Comparison of ENCODE assay signal across 1 cellular context in the genomic region with DNA sequence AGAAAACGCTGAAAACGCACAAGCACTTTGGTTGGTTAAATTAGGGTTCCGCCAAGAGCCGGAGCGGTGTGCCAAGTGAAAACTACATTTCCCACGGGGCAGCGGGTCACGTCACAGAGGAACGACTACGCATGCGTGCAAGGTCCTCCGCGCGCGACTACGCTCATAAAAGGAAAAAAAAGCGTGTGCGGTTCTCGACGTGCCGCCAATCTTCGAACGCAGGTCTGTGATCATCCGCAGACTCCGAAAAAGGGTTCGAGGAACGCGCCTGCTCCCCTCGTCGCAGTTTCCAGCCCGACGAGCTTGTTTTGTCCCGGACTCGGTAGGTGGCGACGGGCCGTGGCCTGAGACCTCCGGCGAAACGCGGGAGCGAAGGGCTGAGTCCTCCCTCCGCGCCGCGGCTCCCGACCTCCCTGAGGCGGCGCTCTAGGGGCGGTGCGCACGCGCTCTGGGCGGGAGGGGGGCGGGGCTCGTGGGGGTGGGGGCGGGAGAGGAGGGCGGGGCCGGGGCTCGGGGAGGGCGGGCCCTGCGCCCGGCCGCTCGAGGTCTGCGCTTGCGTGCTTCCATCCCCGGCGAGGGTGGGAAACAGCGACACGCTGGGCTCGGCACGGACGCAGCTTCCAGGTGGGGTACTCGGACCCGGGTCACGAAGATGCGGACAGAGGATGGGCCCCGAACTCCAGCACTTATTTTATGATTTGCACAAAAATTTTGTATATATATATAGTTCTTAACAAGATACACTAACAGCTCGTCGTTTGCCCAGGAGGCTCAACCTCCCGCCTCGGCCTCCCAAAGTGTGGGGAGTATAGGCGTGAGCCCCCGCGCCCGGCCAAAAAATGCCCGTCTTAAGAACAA.
TF ChIP-seq lines count a peak whose summit lies in the region.

Gene SGF29 (plus strand): TSS at position 145 of the 858 bp plus-strand sequence. CDS start 27,150 bp downstream, outside the sequence.

TF ChIP-seq in GM12878, 131 proteins besides CTCF, POLR2A, EP300 and RAD21 (continued from another document and continues in another):
- TF ChIP-seq CUX1 (IDR thresholded peaks at IDR 0.05; ENCODE audit: insufficient replicate concordance, low read depth, low read length) (no peak), SIN3A (IDR thresholded peaks at IDR 0.05; ENCODE audit: low read depth, low read length) (no peak), CBX5 (IDR thresholded peaks at IDR 0.05; ENCODE audit: low read depth) (no peak), KDM1A (IDR thresholded peaks at IDR 0.05; ENCODE audit: borderline replicate concordance) (no peak), ZBED1 (IDR thresholded peaks at IDR 0.05; ENCODE audit: borderline replicate concordance) (no peak; the same call in 1 of the 2 replicates), CHD4 (IDR thresholded peaks at IDR 0.05) (no peak), SP1 (IDR thresholded peaks at IDR 0.05; ENCODE audit: low read depth, low read length) (no peak), TBL1XR1 (IDR thresholded peaks at IDR 0.05; ENCODE audit: low read depth, low read length) (no peak), WRNIP1 (IDR thresholded peaks at IDR 0.05; ENCODE audit: borderline replicate concordance, low read depth, low read length) (no peak), SMARCA5 (IDR thresholded peaks at IDR 0.05) (peak; percentile 91), IRF3 (IDR thresholded peaks at IDR 0.05) (0 out of 2 replicates have a peak, but pooled peaks have one; percentile 15), CREB1 (IDR thresholded peaks at IDR 0.05; ENCODE audit: low read depth) (peak; percentile 96), SREBF2 (IDR thresholded peaks at IDR 0.05; ENCODE audit: low read length) (no peak), NBN (IDR thresholded peaks at IDR 0.05) (peak; percentile 93), CHD1 (IDR thresholded peaks at IDR 0.05; ENCODE audit: low read depth, low read length) (no peak), ELK1 (IDR thresholded peaks at IDR 0.05; ENCODE audit: low read depth, low read length) (no peak), ZNF207 (IDR thresholded peaks at IDR 0.05; ENCODE audit: borderline replicate concordance) (peak; percentile 86; the same call in 1 of the 2 replicates), PAX5 (IDR thresholded peaks at IDR 0.05; ENCODE audit: borderline replicate concordance, low read depth, low read length) (no peak), SREBF1 (IDR thresholded peaks at IDR 0.05; ENCODE audit: low read length) (peak; percentile 56), NR2C1 (IDR thresholded peaks at IDR 0.05) (0 out of 2 replicates have a peak, but pooled peaks have one; percentile 33), MAX (IDR thresholded peaks at IDR 0.05; ENCODE audit: low read depth, low read length) (peak; percentile 44; the same call in 1 of the 2 replicates), ZZZ3 (IDR thresholded peaks at IDR 0.05; ENCODE audit: control insufficient read depth, insufficient read length, low read depth) (no peak), LARP7 (IDR thresholded peaks at IDR 0.05) (peak; percentile 86; the same call in 1 of the 2 replicates), E4F1 (IDR thresholded peaks at IDR 0.05; ENCODE audit: borderline replicate concordance, partially characterized antibody) (no peak), NFIC (IDR thresholded peaks at IDR 0.05; ENCODE audit: low read depth, low read length) (no peak), ZBTB40 (IDR thresholded peaks at IDR 0.05; ENCODE audit: borderline replicate concordance) (no peak; the same call in 1 of the 2 replicates)
- TF ChIP-seq, protein P1, sequence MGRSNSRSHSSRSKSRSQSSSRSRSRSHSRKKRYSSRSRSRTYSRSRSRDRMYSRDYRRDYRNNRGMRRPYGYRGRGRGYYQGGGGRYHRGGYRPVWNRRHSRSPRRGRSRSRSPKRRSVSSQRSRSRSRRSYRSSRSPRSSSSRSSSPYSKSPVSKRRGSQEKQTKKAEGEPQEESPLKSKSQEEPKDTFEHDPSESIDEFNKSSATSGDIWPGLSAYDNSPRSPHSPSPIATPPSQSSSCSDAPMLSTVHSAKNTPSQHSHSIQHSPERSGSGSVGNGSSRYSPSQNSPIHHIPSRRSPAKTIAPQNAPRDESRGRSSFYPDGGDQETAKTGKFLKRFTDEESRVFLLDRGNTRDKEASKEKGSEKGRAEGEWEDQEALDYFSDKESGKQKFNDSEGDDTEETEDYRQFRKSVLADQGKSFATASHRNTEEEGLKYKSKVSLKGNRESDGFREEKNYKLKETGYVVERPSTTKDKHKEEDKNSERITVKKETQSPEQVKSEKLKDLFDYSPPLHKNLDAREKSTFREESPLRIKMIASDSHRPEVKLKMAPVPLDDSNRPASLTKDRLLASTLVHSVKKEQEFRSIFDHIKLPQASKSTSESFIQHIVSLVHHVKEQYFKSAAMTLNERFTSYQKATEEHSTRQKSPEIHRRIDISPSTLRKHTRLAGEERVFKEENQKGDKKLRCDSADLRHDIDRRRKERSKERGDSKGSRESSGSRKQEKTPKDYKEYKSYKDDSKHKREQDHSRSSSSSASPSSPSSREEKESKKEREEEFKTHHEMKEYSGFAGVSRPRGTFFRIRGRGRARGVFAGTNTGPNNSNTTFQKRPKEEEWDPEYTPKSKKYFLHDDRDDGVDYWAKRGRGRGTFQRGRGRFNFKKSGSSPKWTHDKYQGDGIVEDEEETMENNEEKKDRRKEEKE (IDR thresholded peaks at IDR 0.05) = no peak
- TF ChIP-seq, protein P2, sequence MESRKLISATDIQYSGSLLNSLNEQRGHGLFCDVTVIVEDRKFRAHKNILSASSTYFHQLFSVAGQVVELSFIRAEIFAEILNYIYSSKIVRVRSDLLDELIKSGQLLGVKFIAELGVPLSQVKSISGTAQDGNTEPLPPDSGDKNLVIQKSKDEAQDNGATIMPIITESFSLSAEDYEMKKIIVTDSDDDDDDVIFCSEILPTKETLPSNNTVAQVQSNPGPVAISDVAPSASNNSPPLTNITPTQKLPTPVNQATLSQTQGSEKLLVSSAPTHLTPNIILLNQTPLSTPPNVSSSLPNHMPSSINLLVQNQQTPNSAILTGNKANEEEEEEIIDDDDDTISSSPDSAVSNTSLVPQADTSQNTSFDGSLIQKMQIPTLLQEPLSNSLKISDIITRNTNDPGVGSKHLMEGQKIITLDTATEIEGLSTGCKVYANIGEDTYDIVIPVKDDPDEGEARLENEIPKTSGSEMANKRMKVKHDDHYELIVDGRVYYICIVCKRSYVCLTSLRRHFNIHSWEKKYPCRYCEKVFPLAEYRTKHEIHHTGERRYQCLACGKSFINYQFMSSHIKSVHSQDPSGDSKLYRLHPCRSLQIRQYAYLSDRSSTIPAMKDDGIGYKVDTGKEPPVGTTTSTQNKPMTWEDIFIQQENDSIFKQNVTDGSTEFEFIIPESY (IDR thresholded peaks at IDR 0.05) = 0 out of 2 replicates have a peak, but pooled peaks have one; percentile 21
- TF ChIP-seq, protein P3, sequence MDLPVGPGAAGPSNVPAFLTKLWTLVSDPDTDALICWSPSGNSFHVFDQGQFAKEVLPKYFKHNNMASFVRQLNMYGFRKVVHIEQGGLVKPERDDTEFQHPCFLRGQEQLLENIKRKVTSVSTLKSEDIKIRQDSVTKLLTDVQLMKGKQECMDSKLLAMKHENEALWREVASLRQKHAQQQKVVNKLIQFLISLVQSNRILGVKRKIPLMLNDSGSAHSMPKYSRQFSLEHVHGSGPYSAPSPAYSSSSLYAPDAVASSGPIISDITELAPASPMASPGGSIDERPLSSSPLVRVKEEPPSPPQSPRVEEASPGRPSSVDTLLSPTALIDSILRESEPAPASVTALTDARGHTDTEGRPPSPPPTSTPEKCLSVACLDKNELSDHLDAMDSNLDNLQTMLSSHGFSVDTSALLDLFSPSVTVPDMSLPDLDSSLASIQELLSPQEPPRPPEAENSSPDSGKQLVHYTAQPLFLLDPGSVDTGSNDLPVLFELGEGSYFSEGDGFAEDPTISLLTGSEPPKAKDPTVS (IDR thresholded peaks at IDR 0.05; ENCODE audit: low read depth, low read length) = no peak
